8 cellular contexts compared by ENCODE assay signal in genomic region chrX:49155243-49155899, GRCh38. TPM values are rescaled to one million over a fixed set of nuclear protein-coding genes. Genes with fewer than 3 reads are reported as not detected.
DNase-seq lines count a peak whose midpoint lies in the region; ATAC-seq, FAIRE-seq and TF ChIP-seq lines count a peak whose summit lies in the region.

No MANE protein-coding gene starts in this region.

- H3K79me2 ChIP-seq in osteoblast (ENCODE audit: insufficient read depth, low read length), result no peaks in the 10 kb centered on the region

- H3K9me3 Mint-ChIP-seq in activated T-helper 2 cell treated with anti-CD3 and anti-CD28 coated beads, Interferon-gamma antibody, Interleukin-2, Interleukin-4, amounts not matched to agents 10 μg/mL and 5 μg/mL and 100 μg/mL, durations not matched to agents 14 hours and 24 hours and 36 hours, result no peaks in the 10 kb centered on the region

- no peaks in the 10 kb centered on the region for H3K4me1 ChIP-seq in osteoblast (ENCODE audit: insufficient read depth, low read length)

- peak overlapping the region; percentile 92 for H3K27ac Mint-ChIP-seq in activated T-helper 2 cell treated with anti-CD3 and anti-CD28 coated beads, Interferon-gamma antibody, Interleukin-2, Interleukin-4, amounts not matched to agents 10 μg/mL and 5 μg/mL and 100 μg/mL, durations not matched to agents 14 hours and 24 hours and 36 hours

- H3K36me3 Mint-ChIP-seq in activated T-helper 2 cell treated with anti-CD3 and anti-CD28 coated beads, Interferon-gamma antibody, Interleukin-2, Interleukin-4, amounts not matched to agents 10 μg/mL and 5 μg/mL and 100 μg/mL, durations not matched to agents 14 hours and 24 hours and 36 hours (ENCODE audit: low read depth), result no peaks in the 10 kb centered on the region

- H2AFZ ChIP-seq in osteoblast (ENCODE audit: low read length), result peak overlapping the region; percentile 23

- H4K20me1 ChIP-seq in osteoblast (ENCODE audit: insufficient read depth, low read length), result no peaks in the 10 kb centered on the region

- no peaks in the 10 kb centered on the region for H3K36me3 ChIP-seq in osteoblast (ENCODE audit: insufficient read depth, low read length)

- no peak for TF ChIP-seq POLR2A in H54 (IDR thresholded peaks at IDR 0.05; ENCODE audit: low read depth, low read length)

- ATAC-seq in GM19395 (IDR thresholded peaks at IDR 0.05; ENCODE audit: unreplicated experiment), result peak; percentile 28

- no peak for FAIRE-seq in H54 (lab: Jason Lieb, UNC)

- peak overlapping the region; percentile 68 for H3K4me3 ChIP-seq in osteoblast (ENCODE audit: insufficient read depth, low read length)

- H3K4me1 Mint-ChIP-seq in activated T-helper 2 cell treated with anti-CD3 and anti-CD28 coated beads, Interferon-gamma antibody, Interleukin-2, Interleukin-4, amounts not matched to agents 10 μg/mL and 5 μg/mL and 100 μg/mL, durations not matched to agents 14 hours and 24 hours and 36 hours (ENCODE audit: low read depth), result peaks cover 11% of the 10 kb centered on the region

- no peaks in the 10 kb centered on the region for H3K27me3 Mint-ChIP-seq in activated T-helper 2 cell treated with anti-CD3 and anti-CD28 coated beads, Interferon-gamma antibody, Interleukin-2, Interleukin-4, amounts not matched to agents 10 μg/mL and 5 μg/mL and 100 μg/mL, durations not matched to agents 14 hours and 24 hours and 36 hours (ENCODE audit: low read depth)

- H3K9me3 ChIP-seq in osteoblast (ENCODE audit: low read depth, low read length), result no peaks in the 10 kb centered on the region

- intact Hi-C loops in activated T-helper 2 cell treated with anti-CD3 and anti-CD28 coated beads, Interferon-gamma antibody, Interleukin-2, Interleukin-4, amounts not matched to agents 10 μg/mL and 5 μg/mL and 100 μg/mL, durations not matched to agents 14 hours and 24 hours and 36 hours (cut with micrococcal nuclease), result loop anchor here (1.0 to 5.0 kb wide), 2 partner anchors 37 to 112 kb away; partner anchors contain the start of gene TFE3

- TF ChIP-seq CTCF in osteoblast (IDR thresholded peaks at IDR 0.05; ENCODE audit: extremely low read depth, low read depth, low read length), result no peak

- no peaks in the 10 kb centered on the region for H3K27me3 ChIP-seq in osteoblast (ENCODE audit: insufficient read depth, low read length)

- peak overlapping the region; percentile 83 for H3K4me3 Mint-ChIP-seq in activated T-helper 2 cell treated with anti-CD3 and anti-CD28 coated beads, Interferon-gamma antibody, Interleukin-2, Interleukin-4, amounts not matched to agents 10 μg/mL and 5 μg/mL and 100 μg/mL, durations not matched to agents 14 hours and 24 hours and 36 hours (ENCODE audit: low read depth)

- peak overlapping the region; percentile 78 for H3K4me2 ChIP-seq in osteoblast (ENCODE audit: insufficient read depth, low read length)

- peak; percentile 25 for DNase-seq in Ammon's horn (ENCODE audit: low spot score)
- DNase-seq in NCI-H2196 (lab: John Stamatoyannopoulos, UW; ENCODE audit: unreplicated experiment), result peak; percentile 39
- peak; percentile 34 for DNase-seq in activated T-helper 2 cell treated with anti-CD3 and anti-CD28 coated beads, Interferon-gamma antibody, Interleukin-2, Interleukin-4, amounts not matched to agents 10 μg/mL and 5 μg/mL and 100 μg/mL, durations not matched to agents 14 hours and 24 hours and 36 hours (ENCODE audit: low spot score)
- peak; percentile 70 for DNase-seq in foreskin melanocyte
- peak; percentile 88 for DNase-seq in osteoblast (ENCODE audit: insufficient read length, low spot score, missing footprints)
- no peak for DNase-seq in NCI-H774 (lab: John Stamatoyannopoulos, UW)
- DNase-seq in H54 (ENCODE audit: insufficient read length, low spot score), result no peak

- peak overlapping the region; percentile 73 for H3K27ac ChIP-seq in osteoblast (ENCODE audit: low read depth, low read length)

RNA-seq across cellular contexts. Expression of gene MAGIX, which starts 7.2 kb away (rescaled TPM):
- total RNA-seq in activated T-helper 2 cell treated with anti-CD3 and anti-CD28 coated beads, Interferon-gamma antibody, Interleukin-2, Interleukin-4, amounts not matched to agents 10 μg/mL and 5 μg/mL and 100 μg/mL, durations not matched to agents 14 hours and 24 hours and 36 hours, result 1.6 and 2.1 TPM in 2 replicates
- total RNA-seq in osteoblast, result 1.2 and 1.8 TPM in 2 replicates

RNA-seq across cellular contexts. Expression of gene PLP2, which starts 16.3 kb away (rescaled TPM):
- 112 and 116 TPM in 2 replicates for total RNA-seq in activated T-helper 2 cell treated with anti-CD3 and anti-CD28 coated beads, Interferon-gamma antibody, Interleukin-2, Interleukin-4, amounts not matched to agents 10 μg/mL and 5 μg/mL and 100 μg/mL, durations not matched to agents 14 hours and 24 hours and 36 hours
- 19.7 and 21.0 TPM in 2 replicates for total RNA-seq in osteoblast

RNA-seq across cellular contexts. Expression of gene PRICKLE3, which starts 30.8 kb away (rescaled TPM):
- total RNA-seq in activated T-helper 2 cell treated with anti-CD3 and anti-CD28 coated beads, Interferon-gamma antibody, Interleukin-2, Interleukin-4, amounts not matched to agents 10 μg/mL and 5 μg/mL and 100 μg/mL, durations not matched to agents 14 hours and 24 hours and 36 hours, result 24.5 and 26.9 TPM in 2 replicates
- 6.9 and 7.7 TPM in 2 replicates for total RNA-seq in osteoblast

RNA-seq across cellular contexts. Expression of gene GPKOW, which starts 31.8 kb away (rescaled TPM):
- 25.8 and 26.3 TPM in 2 replicates for total RNA-seq in activated T-helper 2 cell treated with anti-CD3 and anti-CD28 coated beads, Interferon-gamma antibody, Interleukin-2, Interleukin-4, amounts not matched to agents 10 μg/mL and 5 μg/mL and 100 μg/mL, durations not matched to agents 14 hours and 24 hours and 36 hours
- 12.4 and 14.1 TPM in 2 replicates for total RNA-seq in osteoblast

RNA-seq across cellular contexts. Expression of gene SYP, which starts 44.6 kb away (rescaled TPM):
- total RNA-seq in activated T-helper 2 cell treated with anti-CD3 and anti-CD28 coated beads, Interferon-gamma antibody, Interleukin-2, Interleukin-4, amounts not matched to agents 10 μg/mL and 5 μg/mL and 100 μg/mL, durations not matched to agents 14 hours and 24 hours and 36 hours, result 3.8 and 4.3 TPM in 2 replicates
- total RNA-seq in osteoblast, result 0.29 and 0.36 TPM in 2 replicates

Comparison
In these comparisons a context has a peak if more than half of its experiments do, and no peak if none do; other contexts are left out.
1. DNase-seq: peak in Ammon's horn (single experiment), NCI-H2196 (single experiment), activated T-helper 2 cell treated with anti-CD3 and anti-CD28 coated beads, Interferon-gamma antibody, Interleukin-2, Interleukin-4, amounts not matched to agents 10 μg/mL and 5 μg/mL and 100 μg/mL, durations not matched to agents 14 hours and 24 hours and 36 hours (single experiment), foreskin melanocyte (single experiment) and osteoblast (single experiment); none in NCI-H774 (single experiment) and H54 (single experiment).